Comparison of ENCODE assay signal across 27 cellular contexts in the genomic region with DNA sequence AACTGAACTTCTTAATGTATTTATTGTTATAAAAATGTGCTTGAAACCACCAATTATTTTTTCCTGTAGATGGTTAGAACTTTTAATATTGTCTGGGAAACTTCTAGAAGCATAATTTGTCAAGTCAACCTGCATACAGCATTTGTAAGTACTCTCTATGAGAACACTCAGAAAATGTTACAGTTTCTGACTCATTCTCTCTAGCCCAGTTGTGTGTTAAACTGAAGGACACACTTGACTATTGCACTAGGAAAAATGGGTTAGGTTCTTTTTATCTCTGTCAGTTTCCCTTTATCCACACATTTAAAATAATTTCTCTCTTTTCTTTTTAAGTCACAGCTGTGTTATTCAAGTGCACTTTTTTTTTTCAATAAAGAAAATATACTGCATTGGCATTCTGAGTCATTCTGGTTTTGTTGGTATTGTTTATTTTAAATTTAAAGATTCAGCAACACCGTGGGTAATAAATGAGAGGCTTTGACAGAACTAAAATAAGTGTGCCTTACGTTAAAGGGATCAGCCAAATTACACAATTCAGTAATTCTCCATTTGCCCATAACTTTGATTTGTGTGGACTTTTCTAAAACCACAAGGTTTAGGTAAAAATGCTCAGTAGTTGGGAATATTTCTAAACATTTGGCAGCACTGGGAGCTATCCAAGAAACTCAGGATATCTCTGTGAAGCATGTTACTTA. TPM values are rescaled to one million over a fixed set of nuclear protein-coding genes. Genes with fewer than 3 reads are reported as not detected.
DNase-seq lines count a peak whose midpoint lies in the region; ATAC-seq, FAIRE-seq and TF ChIP-seq lines count a peak whose summit lies in the region.
"Had no signal": no experiment of that assay in that cellular context is flagged by ENCODE, and none has a peak within 500 bp of the region (broad histone marks: within the 10 kb centered on the region; RNA-seq: fewer than 3 reads in every experiment).

No MANE protein-coding gene starts in this region.

- H3K9me3 Mint-ChIP-seq in astrocyte (ENCODE audit: unreplicated experiment): no peaks in the 10 kb centered on the region
- H3K9me3 Mint-ChIP-seq: H9 had no signal

- no peak overlapping the region for H3K27ac ChIP-seq in HepG2 (ENCODE audit: extremely low read length, insufficient read depth, low read length)
- H3K27ac ChIP-seq in right lobe of liver: no peak overlapping the region
- H3K27ac ChIP-seq in astrocyte (ENCODE audit: low read depth, low read length): no peak overlapping the region
- H3K27ac ChIP-seq: HL-60, SJCRH30 had no signal

- no peaks in the 10 kb centered on the region for H3K9me3 ChIP-seq in HepG2 (ENCODE audit: low read length)
- no peaks in the 10 kb centered on the region for H3K9me3 ChIP-seq in right lobe of liver
- no peaks in the 10 kb centered on the region for H3K9me3 ChIP-seq in astrocyte (ENCODE audit: insufficient read depth, low read depth, low read length)
- H3K9me3 ChIP-seq in MG63: no peaks in the 10 kb centered on the region
- H3K9me3 ChIP-seq: SJCRH30 had no signal

- H2AFZ ChIP-seq in HepG2 (ENCODE audit: low read length) (no peak overlapping the region), astrocyte (ENCODE audit: low read depth, low read length) (no peak overlapping the region)

- CTCF ChIA-PET in HepG2 (lab: Yijun Ruan, JAX; ENCODE audit: low intra/inter-chr PET ratio, low total read pairs): no interaction called here

- no peak overlapping the region for H3K4me3 ChIP-seq in HepG2 (replicated peaks in 1 of 3; ENCODE audit: insufficient read depth in 1 of 3, low read depth in 2 of 3, low read length in 3 of 3)
- no peak overlapping the region for H3K4me3 ChIP-seq in right lobe of liver
- no peak overlapping the region for H3K4me3 ChIP-seq in astrocyte (ENCODE audit: insufficient read depth, low read depth, low read length)
- no peak overlapping the region for H3K4me3 ChIP-seq in fibroblast of villous mesenchyme (ENCODE audit: low read depth, low read length)
- H3K4me3 ChIP-seq in MG63: no peak overlapping the region
- H3K4me3 ChIP-seq: K562, SJCRH30 had no signal

- H3K27me3 Mint-ChIP-seq in astrocyte (ENCODE audit: low read depth, unreplicated experiment): no peaks in the 10 kb centered on the region

- FAIRE-seq in HepG2 (lab: Jason Lieb, UNC) (peak; percentile 23), astrocyte (lab: Jason Lieb, UNC) (no peak)
- FAIRE-seq: GM18507, K562 had no signal

- no peak for TF ChIP-seq RAD21 in HepG2 (CRISPR knock-in tag; IDR thresholded peaks at IDR 0.05)

- H3K79me2 ChIP-seq in HepG2 (ENCODE audit: insufficient read depth, low read length) (no peaks in the 10 kb centered on the region), astrocyte (ENCODE audit: insufficient read depth, low read length) (no peaks in the 10 kb centered on the region)

- H3K4me3 Mint-ChIP-seq in astrocyte (ENCODE audit: unreplicated experiment): no peak overlapping the region
- H3K4me3 Mint-ChIP-seq: H9, HFFc6 had no signal

- peaks cover 4% of the 10 kb centered on the region for H3K4me1 Mint-ChIP-seq in astrocyte (ENCODE audit: low read depth, unreplicated experiment)
- H3K4me1 Mint-ChIP-seq: H9 had no signal

- H3K4me2 ChIP-seq in HepG2 (ENCODE audit: low read depth, low read length) (no peak overlapping the region), astrocyte (ENCODE audit: low read length) (no peak overlapping the region)

- POLR2A ChIA-PET in HepG2 (lab: Yijun Ruan, JAX): no interaction called here

- no peaks in the 10 kb centered on the region for H3K36me3 ChIP-seq in HepG2 (replicated peaks in 1 of 2; ENCODE audit: control insufficient read depth in 1 of 2, insufficient read depth in 2 of 2, low read length in 2 of 2)
- no peaks in the 10 kb centered on the region for H3K36me3 ChIP-seq in right lobe of liver
- no peaks in the 10 kb centered on the region for H3K36me3 ChIP-seq in astrocyte (ENCODE audit: insufficient read depth, low read length)
- no peaks in the 10 kb centered on the region for H3K36me3 ChIP-seq in MG63
- H3K36me3 ChIP-seq: SJCRH30 had no signal

- intact Hi-C loops in HepG2 (cut with micrococcal nuclease; ENCODE audit: unreplicated experiment) (no loop called here), right lobe of liver (cut with DNase I) (no loop called here)

- ATAC-seq in HepG2: no peak
- ATAC-seq in right lobe of liver: no peak
- no peak for ATAC-seq in HG02970 (IDR thresholded peaks at IDR 0.05; ENCODE audit: low FRiP score, unreplicated experiment)
- ATAC-seq: K562, Right ventricle myocardium inferior, SK-N-SH treated with all-trans-retinoic acid at 6 μM for 48 hours had no signal

- DNase-seq in HepG2 (ENCODE audit: low spot score) (no peak), right lobe of liver (no peak), astrocyte (ENCODE audit: low read depth) (peak; percentile 56), fibroblast of villous mesenchyme (ENCODE audit: low read depth) (peak; percentile 75), activated T-cell treated with anti-CD3 and anti-CD28 coated beads for 4 hours (no peak), hypothalamus (lab: John Stamatoyannopoulos, UW) (no peak), MG63 (no peak)
- DNase-seq: 8988T, Calu3, DMS153, H9, HFFc6, Kasumi-1, MM.1S, NCI-H2029, NCI-H446, NCI-H524 treated with DMSO at 0.1 percent for 48 hours, NCI-H774, SJCRH30 had no signal

- TF ChIP-seq CTCF in HepG2 (CRISPR knock-in tag; IDR thresholded peaks at IDR 0.05): no peak
- no peak for TF ChIP-seq CTCF in right lobe of liver (IDR thresholded peaks at IDR 0.05)
- TF ChIP-seq CTCF in astrocyte (IDR thresholded peaks at IDR 0.05; ENCODE audit: insufficient read depth, low read depth, low read length): no peak
- no peak for TF ChIP-seq CTCF in fibroblast of villous mesenchyme (IDR thresholded peaks at IDR 0.05; ENCODE audit: insufficient read depth, low read depth, low read length)

- no peak overlapping the region for H3K27ac Mint-ChIP-seq in astrocyte (ENCODE audit: unreplicated experiment)
- H3K27ac Mint-ChIP-seq: H9, HFFc6 had no signal

- H4K20me1 ChIP-seq in HepG2 (ENCODE audit: insufficient read depth, low read length): no peaks in the 10 kb centered on the region
- H4K20me1 ChIP-seq in astrocyte (ENCODE audit: insufficient read depth, low read length): no peaks in the 10 kb centered on the region

- WGBS in HepG2 (ENCODE audit: low lambda C conversion rate): 5% methylated on average over 2 of the region's 2 CpGs
- 17% methylated on average over 2 of the region's 2 CpGs for WGBS in right lobe of liver (ENCODE audit: insufficient coverage, low coverage, low lambda C conversion rate, missing lambda C conversion rate)

- in situ Hi-C loops in HepG2 (cut with HindIII; ENCODE audit: extremely low pct_ligation_motif_present, low pct_unique_long_range_greater_than_20kb): no loop called here

- TF ChIP-seq EP300 in HepG2 (IDR thresholded peaks at IDR 0.05; ENCODE audit: low read depth in 2 of 2, low read length in 2 of 2) (no peak), HepG2 (CRISPR knock-in tag; IDR thresholded peaks at IDR 0.05; ENCODE audit: borderline replicate concordance) (no peak)

- H3K36me3 Mint-ChIP-seq in astrocyte (ENCODE audit: low read depth, unreplicated experiment): no peaks in the 10 kb centered on the region

- no TSS peak for BruUV-seq in HepG2 (replicated peaks; lab: Mats Ljungman, UMichigan)

- H3K4me1 ChIP-seq in HepG2 (ENCODE audit: insufficient read depth, low read length): no peaks in the 10 kb centered on the region
- H3K4me1 ChIP-seq in right lobe of liver: no peaks in the 10 kb centered on the region
- H3K4me1 ChIP-seq in astrocyte (ENCODE audit: insufficient read depth, low read length): no peaks in the 10 kb centered on the region
- H3K4me1 ChIP-seq: SJCRH30 had no signal

- no peak for TF ChIP-seq POLR2A in HepG2 (IDR thresholded peaks at IDR 0.05; ENCODE audit: insufficient read depth in 1 of 2, low read depth in 2 of 2, low read length in 2 of 2)
- no peak for TF ChIP-seq POLR2A in right lobe of liver (IDR thresholded peaks at IDR 0.05)

- H3K9ac ChIP-seq in HepG2 (ENCODE audit: insufficient read depth, low read depth, low read length) (no peak overlapping the region), astrocyte (ENCODE audit: low read length) (no peak overlapping the region)

- H3K27me3 ChIP-seq in HepG2 (ENCODE audit: control insufficient read depth in 1 of 2, insufficient read depth in 2 of 2, low read length in 2 of 2) (no peaks in the 10 kb centered on the region), right lobe of liver (no peaks in the 10 kb centered on the region), astrocyte (ENCODE audit: insufficient read depth, low read length) (no peaks in the 10 kb centered on the region), MG63 (no peaks in the 10 kb centered on the region)
- H3K27me3 ChIP-seq: SJCRH30 had no signal

TF ChIP-seq in HepG2, 621 proteins besides CTCF, POLR2A, EP300 and RAD21 (continues in another document):
- TF ChIP-seq ZSCAN20 (CRISPR knock-in tag; IDR thresholded peaks at IDR 0.05; ENCODE audit: borderline replicate concordance): no peak
- TF ChIP-seq NBN (conservative IDR thresholded peaks at IDR 0.05): no peak

RNA-seq across cellular contexts. Expression of a gene that starts 50.7 kb away (rescaled TPM):
- total RNA-seq in HepG2 (2016; rRNA removed; fragmentation: Illumina TruSeq; extraction: Trizol) (not detected in 2 replicates), right lobe of liver (not detected), astrocyte (not detected in 2 replicates), fibroblast of villous mesenchyme (not detected in 2 replicates)
- total RNA-seq in HepG2 (2016; cell fraction: cytosol; rRNA removed; fragmentation: Illumina TruSeq; extraction: Trizol; ENCODE audit: low read depth): not detected in 2 replicates
- total RNA-seq in HepG2 (2016; cell fraction: insoluble cytoplasmic fraction; rRNA removed; fragmentation: Illumina TruSeq; extraction: Trizol): not detected in 2 replicates
- not detected in 2 replicates for total RNA-seq in HepG2 (2016; cell fraction: membrane; rRNA removed; fragmentation: Illumina TruSeq; extraction: Trizol)
- total RNA-seq in HepG2 (2016; cell fraction: nucleus; rRNA removed; fragmentation: Illumina TruSeq; extraction: Trizol): not detected in 2 replicates
- polyA plus RNA-seq in HepG2 (2011; rRNA removed): not detected in 2 replicates
- polyA plus RNA-seq in HepG2 (2011; cell fraction: cytosol; rRNA removed): not detected in 2 replicates
- polyA plus RNA-seq in HepG2 (2011; cell fraction: nucleus; rRNA removed): not detected in 2 replicates
- polyA plus RNA-seq in HepG2 (2012): 0.04 and 0.13 TPM in 2 replicates
- polyA plus RNA-seq in HepG2 (2016; cell fraction: cytosol; fragmentation: Illumina TruSeq; extraction: Trizol; ENCODE audit: low read depth): not detected in 2 replicates
- not detected in 2 replicates for polyA plus RNA-seq in HepG2 (2016; cell fraction: insoluble cytoplasmic fraction; fragmentation: Illumina TruSeq; extraction: Trizol; ENCODE audit: low read depth)
- polyA plus RNA-seq in HepG2 (2016; cell fraction: membrane; fragmentation: Illumina TruSeq; extraction: Trizol; ENCODE audit: low read depth): not detected in 2 replicates
- polyA plus RNA-seq in HepG2 (2016; cell fraction: nucleus; fragmentation: Illumina TruSeq; extraction: Trizol; ENCODE audit: insufficient read depth, low read depth): not detected in 2 replicates
- not detected in 2 replicates for polyA minus RNA-seq in HepG2 (2011; rRNA and poly(A)+ RNA removed; ENCODE audit: low replicate concordance)
- not detected in 2 replicates for polyA minus RNA-seq in HepG2 (2011; cell fraction: cytosol; rRNA and poly(A)+ RNA removed)
- polyA minus RNA-seq in HepG2 (2011; cell fraction: nucleus; rRNA and poly(A)+ RNA removed): not detected in 2 replicates
- not detected in 2 replicates for total RNA-seq in MG63 (2014; rRNA removed; shearing (Covaris generic); ENCODE audit: low replicate concordance)
- total RNA-seq: Calu3, H9, HFFc6, K562, Right ventricle myocardium inferior, RPMI7951, SJCRH30 had no signal
- polyA plus RNA-seq: BJ, K562 had no signal

Comparison
In these comparisons a context has a peak if more than half of its experiments do, and no peak if none do; other contexts are left out.
1. DNase-seq: peak in astrocyte (single experiment) and fibroblast of villous mesenchyme (single experiment); none in HepG2 (single experiment), right lobe of liver (0 of 3), activated T-cell treated with anti-CD3 and anti-CD28 coated beads for 4 hours (single experiment), hypothalamus (0 of 51) and MG63 (single experiment).